29 cellular contexts compared by ENCODE assay signal in the genomic region with DNA sequence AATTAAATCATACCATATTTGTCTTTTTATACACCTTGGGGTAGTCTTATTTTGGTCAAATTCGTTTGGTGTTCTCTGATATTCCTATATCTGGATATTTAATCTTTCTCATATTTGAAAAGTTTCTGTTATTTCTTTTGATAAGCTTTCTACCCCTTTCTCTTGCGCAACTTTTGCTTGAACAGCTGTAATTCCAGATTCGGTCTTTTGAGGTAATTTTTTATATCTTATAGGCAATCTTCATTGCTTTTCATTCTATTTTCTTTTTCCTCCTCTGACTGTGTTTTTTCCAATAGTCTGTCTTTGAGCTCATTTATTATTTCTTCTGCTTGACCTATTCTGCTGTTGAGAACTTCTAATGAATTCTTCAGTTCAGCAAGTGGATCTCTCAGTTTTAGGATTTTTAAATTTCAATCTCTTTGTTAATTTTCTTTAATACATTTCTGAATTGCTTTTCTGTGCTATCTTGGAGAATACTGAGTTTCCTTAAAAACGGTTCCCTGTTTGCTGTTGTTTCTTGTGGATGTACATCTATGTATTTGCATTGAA. TPM values are rescaled to one million over a fixed set of nuclear protein-coding genes. Genes with fewer than 3 reads are reported as not detected.
"Had no signal": no experiment of that assay in that cellular context is flagged by ENCODE, and none has a peak within 500 bp of the region (broad histone marks: within the 10 kb centered on the region; RNA-seq: fewer than 3 reads in every experiment).

No MANE protein-coding gene starts in this region.

- H3K4me3 ChIP-seq: ascending aorta, coronary artery, dorsolateral prefrontal cortex had no signal

- H3K9me3 Mint-ChIP-seq: activated CD4-positive, alpha-beta T cell treated with anti-CD3 and anti-CD28 coated beads, Interleukin-2, amount 10 ng/mL, durations not matched to agents 24 days and 14 days; activated naive CD4-positive, alpha-beta T cell treated with anti-CD3 and anti-CD28 coated beads, Interleukin-2, amount 50 U/mL, for 72 hours; activated naive CD8-positive, alpha-beta T cell treated with anti-CD3 and anti-CD28 coated beads, Interleukin-2, amount 10 ng/mL, durations not matched to agents 7 days and 5 days; activated T-helper 1 cell treated with anti-CD3 and anti-CD28 coated beads, Interleukin-12 subunit alpha, Interleukin-12 subunit beta, Interleukin-2, Interleukin-4 antibody, amounts not matched to agents 30 ng/mL and 10 ng/mL and 1 ng/mL, durations not matched to agents 14 hours and 24 hours and 36 hours; activated T-helper 2 cell treated with anti-CD3 and anti-CD28 coated beads, Interferon-gamma antibody, Interleukin-2, Interleukin-4, amounts not matched to agents 10 μg/mL and 5 μg/mL and 100 μg/mL, durations not matched to agents 14 hours and 24 hours and 36 hours; endodermal cell; T-helper 2 cell treated with Interferon-gamma antibody and Interleukin-4, amounts not matched to agents 5 μg/mL and 100 μg/mL, for 36 hours had no signal

- H3K4me1 Mint-ChIP-seq: activated B cell treated with CpG ODN at 0.5 μM for 24 hours; activated CD4-positive, alpha-beta T cell treated with anti-CD3 and anti-CD28 coated beads, Interleukin-2, amount 10 ng/mL, durations not matched to agents 24 days and 14 days; activated CD8-positive, alpha-beta memory T cell treated with anti-CD3 and anti-CD28 coated beads, Interleukin-2, amount 10 ng/mL, durations not matched to agents 7 days and 5 days; activated naive CD8-positive, alpha-beta T cell treated with anti-CD3 and anti-CD28 coated beads, Interleukin-2, amount 10 ng/mL, durations not matched to agents 7 days and 5 days; brain; central memory CD8-positive, alpha-beta T cell had no signal

- FAIRE-seq: bronchial epithelial cell had no signal

- H3K4me1 ChIP-seq: ascending aorta had no signal

- H3K27ac ChIP-seq: ascending aorta, coronary artery, dorsolateral prefrontal cortex, WERI-Rb-1 had no signal

- H3K4me3 Mint-ChIP-seq: activated B cell treated with CpG ODN at 0.5 μM for 24 hours; activated CD4-positive, alpha-beta memory T cell treated with anti-CD3 and anti-CD28 coated beads for 36 hours; activated CD4-positive, alpha-beta T cell treated with anti-CD3 and anti-CD28 coated beads, Interleukin-2, amount 10 ng/mL, durations not matched to agents 24 days and 14 days; activated CD8-positive, alpha-beta memory T cell treated with anti-CD3 and anti-CD28 coated beads, Interleukin-2, amount 10 ng/mL, durations not matched to agents 7 days and 5 days; activated CD8-positive, alpha-beta T cell treated with anti-CD3 and anti-CD28 coated beads, Interleukin-2, amount 10 ng/mL, durations not matched to agents 7 days and 5 days; activated naive CD4-positive, alpha-beta T cell treated with anti-CD3 and anti-CD28 coated beads for 36 hours; activated naive CD8-positive, alpha-beta T cell treated with anti-CD3 and anti-CD28 coated beads, Interleukin-2, amount 10 ng/mL, durations not matched to agents 7 days and 5 days; activated T-helper 1 cell treated with anti-CD3 and anti-CD28 coated beads, Interleukin-12 subunit alpha, Interleukin-12 subunit beta, Interleukin-2, Interleukin-4 antibody, amounts not matched to agents 30 ng/mL and 10 ng/mL and 1 ng/mL, durations not matched to agents 14 hours and 24 hours and 36 hours; brain; central memory CD8-positive, alpha-beta T cell; dendritic cell treated with granulocyte-macrophage colony-stimulating factor and Interleukin-4, amounts not matched to agents 40 ng/mL and 50 ng/mL, for 4 days; endodermal cell; T-helper 2 cell treated with Interferon-gamma antibody and Interleukin-4, amounts not matched to agents 5 μg/mL and 100 μg/mL, for 36 hours had no signal

- H3K27me3 Mint-ChIP-seq: dendritic cell treated with granulocyte-macrophage colony-stimulating factor and Interleukin-4, amounts not matched to agents 40 ng/mL and 50 ng/mL, for 4 days had no signal

- H3K36me3 Mint-ChIP-seq: activated CD4-positive, alpha-beta memory T cell treated with anti-CD3 and anti-CD28 coated beads for 36 hours; activated CD8-positive, alpha-beta memory T cell treated with anti-CD3 and anti-CD28 coated beads, Interleukin-2, amount 10 ng/mL, durations not matched to agents 7 days and 5 days; activated naive CD8-positive, alpha-beta T cell treated with anti-CD3 and anti-CD28 coated beads, Interleukin-2, amount 10 ng/mL, durations not matched to agents 7 days and 5 days; brain had no signal

- H3K27ac Mint-ChIP-seq: activated B cell treated with CpG ODN at 0.5 μM for 24 hours; activated CD4-positive, alpha-beta memory T cell treated with anti-CD3 and anti-CD28 coated beads for 36 hours; activated CD4-positive, alpha-beta T cell treated with anti-CD3 and anti-CD28 coated beads, Interleukin-2, amount 10 ng/mL, durations not matched to agents 24 days and 14 days; activated CD8-positive, alpha-beta memory T cell treated with anti-CD3 and anti-CD28 coated beads, Interleukin-2, amount 10 ng/mL, durations not matched to agents 7 days and 5 days; activated CD8-positive, alpha-beta T cell treated with anti-CD3 and anti-CD28 coated beads, Interleukin-2, amount 10 ng/mL, durations not matched to agents 7 days and 5 days; activated naive CD4-positive, alpha-beta T cell treated with anti-CD3 and anti-CD28 coated beads for 36 hours; activated naive CD4-positive, alpha-beta T cell treated with anti-CD3 and anti-CD28 coated beads, Interleukin-2, amount 50 U/mL, for 72 hours; activated naive CD8-positive, alpha-beta T cell treated with anti-CD3 and anti-CD28 coated beads, Interleukin-2, amount 10 ng/mL, durations not matched to agents 7 days and 5 days; activated T-helper 1 cell treated with anti-CD3 and anti-CD28 coated beads, Interleukin-12 subunit alpha, Interleukin-12 subunit beta, Interleukin-2, Interleukin-4 antibody, amounts not matched to agents 30 ng/mL and 10 ng/mL and 1 ng/mL, durations not matched to agents 14 hours and 24 hours and 36 hours; activated T-helper 2 cell treated with anti-CD3 and anti-CD28 coated beads, Interferon-gamma antibody, Interleukin-2, Interleukin-4, amounts not matched to agents 10 μg/mL and 5 μg/mL and 100 μg/mL, durations not matched to agents 14 hours and 24 hours and 36 hours; brain; dendritic cell treated with granulocyte-macrophage colony-stimulating factor and Interleukin-4, amounts not matched to agents 40 ng/mL and 50 ng/mL, for 4 days; endodermal cell; T-helper 2 cell treated with Interferon-gamma antibody and Interleukin-4, amounts not matched to agents 5 μg/mL and 100 μg/mL, for 36 hours had no signal

- H3K27me3 ChIP-seq: ascending aorta, dorsolateral prefrontal cortex had no signal

- DNase-seq: activated B cell treated with CpG ODN at 0.5 μM for 24 hours; activated CD4-positive, alpha-beta memory T cell treated with anti-CD3 and anti-CD28 coated beads for 36 hours; activated CD4-positive, alpha-beta T cell treated with anti-CD3 and anti-CD28 coated beads, Interleukin-2, amount 10 ng/mL, durations not matched to agents 24 days and 14 days; activated CD8-positive, alpha-beta memory T cell treated with anti-CD3 and anti-CD28 coated beads, Interleukin-2, amount 10 ng/mL, durations not matched to agents 7 days and 5 days; activated CD8-positive, alpha-beta memory T cell treated with anti-CD3 and anti-CD28 coated beads, Interleukin-2, amount 50 U/mL, for 4 hours; activated CD8-positive, alpha-beta T cell treated with anti-CD3 and anti-CD28 coated beads, Interleukin-2, amount 10 ng/mL, durations not matched to agents 7 days and 5 days; activated effector memory CD4-positive, alpha-beta T cell treated with anti-CD3 and anti-CD28 coated beads, Interleukin-2, amount 50 U/mL, for 16 hours; activated naive CD4-positive, alpha-beta T cell treated with anti-CD3 and anti-CD28 coated beads for 36 hours; activated naive CD8-positive, alpha-beta T cell treated with anti-CD3 and anti-CD28 coated beads, Interleukin-2, amount 10 ng/mL, durations not matched to agents 7 days and 5 days; activated T-cell treated with anti-CD3 and anti-CD28 coated beads, Interleukin-2, amount 50 U/mL, for 1 hour; activated T-cell treated with anti-CD3 and anti-CD28 coated beads, Interleukin-2, amount 50 U/mL, for 48 hours; dorsolateral prefrontal cortex; effector memory CD4-positive, alpha-beta T cell; endodermal cell; head of caudate nucleus; hippocampal formation; T1000; WERI-Rb-1 had no signal

- H3K36me3 ChIP-seq: ascending aorta, WERI-Rb-1 had no signal

RNA-seq across cellular contexts. Expression of a gene that starts 11.3 kb away (rescaled TPM):
- total RNA-seq: ascending aorta had no signal

RNA-seq across cellular contexts. Expression of a gene that starts 47.7 kb away (rescaled TPM):
- total RNA-seq: activated CD4-positive, alpha-beta memory T cell treated with anti-CD3 and anti-CD28 coated beads for 36 hours; activated CD4-positive, alpha-beta T cell treated with anti-CD3 and anti-CD28 coated beads, Interleukin-2, amount 10 ng/mL, durations not matched to agents 24 days and 14 days; activated CD8-positive, alpha-beta memory T cell treated with anti-CD3 and anti-CD28 coated beads for 36 hours; activated CD8-positive, alpha-beta memory T cell treated with anti-CD3 and anti-CD28 coated beads, Interleukin-2, amount 10 ng/mL, durations not matched to agents 7 days and 5 days; activated CD8-positive, alpha-beta T cell treated with anti-CD3 and anti-CD28 coated beads, Interleukin-2, amount 10 ng/mL, durations not matched to agents 7 days and 5 days; activated naive CD4-positive, alpha-beta T cell treated with anti-CD3 and anti-CD28 coated beads for 36 hours; activated naive CD4-positive, alpha-beta T cell treated with anti-CD3 and anti-CD28 coated beads, Interleukin-2, amount 50 U/mL, for 72 hours; activated T-helper 1 cell treated with anti-CD3 and anti-CD28 coated beads, Interleukin-12 subunit alpha, Interleukin-12 subunit beta, Interleukin-2, Interleukin-4 antibody, amounts not matched to agents 30 ng/mL and 10 ng/mL and 1 ng/mL, durations not matched to agents 14 hours and 24 hours and 36 hours; activated T-helper 2 cell treated with anti-CD3 and anti-CD28 coated beads, Interferon-gamma antibody, Interleukin-2, Interleukin-4, amounts not matched to agents 10 μg/mL and 5 μg/mL and 100 μg/mL, durations not matched to agents 14 hours and 24 hours and 36 hours had no signal
